ENCODE assay signal across 1 cellular context in genomic region chr3:46852839-46853355, GRCh38.
TF ChIP-seq lines count a peak whose summit lies in the region.

No MANE protein-coding gene starts in this region.

TF ChIP-seq in IMR-90, 13 proteins besides CTCF, POLR2A, EP300 and RAD21:
- TF ChIP-seq SMC3 (IDR thresholded peaks at IDR 0.05; ENCODE audit: low read depth, low read length) = no peak
TF ChIP-seq in IMR-90: peak in this region for 0.
